13 cellular contexts compared by ENCODE assay signal in genomic region chr9:124000784-124001444, GRCh38. TPM values are rescaled to one million over a fixed set of nuclear protein-coding genes. Genes with fewer than 3 reads are reported as not detected.
DNase-seq lines count a peak whose midpoint lies in the region; ATAC-seq, FAIRE-seq and TF ChIP-seq lines count a peak whose summit lies in the region.
"Had no signal": no experiment of that assay in that cellular context is flagged by ENCODE, and none has a peak within 500 bp of the region (broad histone marks: within the 10 kb centered on the region; RNA-seq: fewer than 3 reads in every experiment).

No MANE protein-coding gene starts in this region.

- TF ChIP-seq CTCF in HEK293 (tag by site-specific recombination; IDR thresholded peaks at IDR 0.05) (no peak), K562 (IDR thresholded peaks at IDR 0.05 in 2 of 3, conservative IDR thresholded peaks at IDR 0.05 in 1 of 3; ENCODE audit: insufficient read depth in 2 of 3, low read depth in 1 of 3, low read length in 3 of 3) (no peak), neural cell (IDR thresholded peaks at IDR 0.05; ENCODE audit: poor library complexity, severe bottlenecking) (no peak), mucosa of descending colon (IDR thresholded peaks at IDR 0.05) (no peak)

- intact Hi-C loops in K562 (cut with micrococcal nuclease) (no loop called here), mucosa of descending colon (cut with DNase I, micrococcal nuclease) (no loop called here)

- CTCF ChIA-PET in HEK293 (lab: Yijun Ruan, JAX): interaction anchor here (0.7 to 1.4 kb wide), 2 partner anchors 20 to 38 kb away, joined by 4 to 5 read pairs; no protein-coding TSS in a partner anchor
- CTCF ChIA-PET in K562 (lab: Yijun Ruan, JAX; ENCODE audit: low intra/inter-chr PET ratio): no interaction called here

- H3K9me3 ChIP-seq in HEK293 (ENCODE audit: control insufficient read depth, insufficient read depth, low read depth, low read length) (no peaks in the 10 kb centered on the region), K562 (replicated peaks; ENCODE audit: control insufficient read depth, insufficient read depth, low read depth, low read length) (no peaks in the 10 kb centered on the region), neural cell (ENCODE audit: low read length) (no peaks in the 10 kb centered on the region), mucosa of descending colon (no peaks in the 10 kb centered on the region)
- H3K9me3 ChIP-seq: ascending aorta had no signal

- DNase-seq in NCI-H82 (lab: John Stamatoyannopoulos, UW) (peak; percentile 18), NCI-H82 treated with DMSO at 0.1 percent for 48 hours (lab: John Stamatoyannopoulos, UW; ENCODE audit: unreplicated experiment) (no peak), K562 (ENCODE audit: extremely low read depth in 1 of 4, low spot score in 3 of 4) (no peak), dermis blood vessel endothelial cell (no peak), mucosa of descending colon (no peak), GF-D8 (lab: John Stamatoyannopoulos, UW) (no peak)
- DNase-seq: occipital lobe, PC-3 had no signal

- ATAC-seq in K562 (no peak), mucosa of descending colon (no peak)
- ATAC-seq: left lobe of liver had no signal

- no peak for TF ChIP-seq POLR2A in K562 (conservative IDR thresholded peaks at IDR 0.05)

- H3K27ac ChIP-seq in HEK293 (ENCODE audit: extremely low read depth, low read depth, low read length) (no peak overlapping the region), K562 (ENCODE audit: extremely low read depth, low read depth, low read length) (no peak overlapping the region), neural cell (ENCODE audit: low read length) (no peak overlapping the region)
- H3K27ac ChIP-seq: ascending aorta had no signal

- no peak for FAIRE-seq in K562 (lab: Jason Lieb, UNC)
- FAIRE-seq: endometrium had no signal

- no peaks in the 10 kb centered on the region for H3K36me3 ChIP-seq in HEK293 (ENCODE audit: control insufficient read depth in 2 of 2, insufficient read depth in 1 of 2, low read length in 2 of 2)
- H3K36me3 ChIP-seq in K562 (ENCODE audit: control insufficient read depth, insufficient read depth, low read length): no peaks in the 10 kb centered on the region
- no peaks in the 10 kb centered on the region for H3K36me3 ChIP-seq in neural cell (ENCODE audit: insufficient read depth, low read length)
- no peaks in the 10 kb centered on the region for H3K36me3 ChIP-seq in mucosa of descending colon (ENCODE audit: low read depth)
- H3K36me3 ChIP-seq: ascending aorta had no signal

- POLR2A ChIA-PET in HEK293 (lab: Yijun Ruan, JAX): no interaction called here
- POLR2A ChIA-PET in K562 (lab: Yijun Ruan, JAX): interaction anchor here (0.6 to 0.7 kb wide), 2 partner anchors 12 to 121 kb away, joined by 3 read pairs; no protein-coding TSS in a partner anchor

- H2AFZ ChIP-seq in K562 (ENCODE audit: low read depth, low read length) (no peak overlapping the region), neural cell (ENCODE audit: low read depth, low read length) (no peak overlapping the region)

- H3K4me1 ChIP-seq in HEK293 (ENCODE audit: control insufficient read depth, insufficient read depth, low read length) (peaks cover 32% of the 10 kb centered on the region), K562 (replicated peaks in 1 of 2; ENCODE audit: control insufficient read depth in 2 of 2, insufficient read depth in 2 of 2, low read length in 2 of 2) (peaks cover 0 to 11% of the 10 kb centered on the region in 2 experiments; a peak in 2 of 5 replicates), mucosa of descending colon (ENCODE audit: low read depth) (peaks cover 6% of the 10 kb centered on the region)

- in situ Hi-C loops in K562 (cut with MboI): no loop called here

- TF ChIP-seq RAD21 in K562 (CRISPR knock-in tag; conservative IDR thresholded peaks at IDR 0.05 in 1 of 2, IDR thresholded peaks at IDR 0.05 in 1 of 2) (no peak), neural cell (conservative IDR thresholded peaks at IDR 0.05) (no peak)

- H3K9ac ChIP-seq in K562 (ENCODE audit: insufficient read depth in 1 of 2, low read depth in 2 of 2, low read length in 2 of 2): no peak overlapping the region
- no peak overlapping the region for H3K9ac ChIP-seq in neural cell (ENCODE audit: low read length)

- H3K9me1 ChIP-seq in K562 (ENCODE audit: control insufficient read depth, insufficient read depth, low read length): no peaks in the 10 kb centered on the region

- no peaks in the 10 kb centered on the region for H3K79me2 ChIP-seq in K562 (ENCODE audit: control insufficient read depth, insufficient read depth, low read length)
- peaks cover 56% of the 10 kb centered on the region for H3K79me2 ChIP-seq in neural cell (replicated peaks; ENCODE audit: insufficient read depth, low read length)

- H3K27me3 ChIP-seq in K562 (ENCODE audit: control insufficient read depth in 2 of 2, insufficient read depth in 2 of 2, low read length in 2 of 2): peaks cover 46 to 47% of the 10 kb centered on the region in 2 experiments
- peaks cover 75% of the 10 kb centered on the region for H3K27me3 ChIP-seq in neural cell (ENCODE audit: insufficient read depth, low read depth, low read length)

- no peak for TF ChIP-seq EP300 in K562 (IDR thresholded peaks at IDR 0.05; ENCODE audit: low read length)
- no peak for TF ChIP-seq EP300 in neural cell (conservative IDR thresholded peaks at IDR 0.05; ENCODE audit: poor library complexity, severe bottlenecking)

- H3K4me2 ChIP-seq in K562 (ENCODE audit: insufficient read depth, low read length) (no peak overlapping the region), neural cell (ENCODE audit: low read length) (no peak overlapping the region)

- H4K20me1 ChIP-seq in K562 (replicated peaks; ENCODE audit: control insufficient read depth, insufficient read depth, low read length) (peaks cover 7% of the 10 kb centered on the region), neural cell (ENCODE audit: insufficient read depth) (no peaks in the 10 kb centered on the region)

- H3K4me3 ChIP-seq in HEK293 (ENCODE audit: low read depth, low read length) (no peak overlapping the region; the same call in 1 of the 2 replicates), K562 (no peak overlapping the region), neural cell (ENCODE audit: low read length) (peak overlapping the region; percentile 56), mucosa of descending colon (no peak overlapping the region)

- whole genome bisulfite sequencing in K562 (ENCODE audit: insufficient coverage, low coverage, missing lambda C conversion rate): 5% methylated on average over 15 of the region's 15 CpGs

- no peaks in the 10 kb centered on the region for H3F3A ChIP-seq in neural cell (ENCODE audit: insufficient read depth, low read length, poor library complexity, severe bottlenecking)

- no TSS peak for BruUV-seq in K562 (replicated peaks; lab: Mats Ljungman, UMichigan)

- H3K9me2 ChIP-seq in neural cell (ENCODE audit: insufficient read depth, low read length): no peaks in the 10 kb centered on the region

TF ChIP-seq in HEK293, 187 proteins besides CTCF, POLR2A, EP300 and RAD21:
- TF ChIP-seq KLF9 (tag by site-specific recombination; IDR thresholded peaks at IDR 0.05; ENCODE audit: low read depth): no peak
- TF ChIP-seq ZNF335 (tag by site-specific recombination; conservative IDR thresholded peaks at IDR 0.05): 0 out of 2 replicates have a peak, but pooled peaks have one; percentile 22

TF ChIP-seq in K562, 482 proteins besides CTCF, POLR2A, EP300 and RAD21:
- TF ChIP-seq CBX2 (IDR thresholded peaks at IDR 0.05; ENCODE audit: insufficient read depth, low read length, poor library complexity, severe bottlenecking) (peak; percentile 91), POLR2H (tag; IDR thresholded peaks at IDR 0.05; ENCODE audit: low read depth) (no peak)

TF ChIP-seq in neural cell, 6 proteins besides CTCF, POLR2A, EP300 and RAD21 (continues in another document):
- TF ChIP-seq MXI1 (conservative IDR thresholded peaks at IDR 0.05; ENCODE audit: poor library complexity, severe bottlenecking) (no peak), POLR2AphosphoS5 (IDR thresholded peaks at IDR 0.05) (no peak), SMC3 (conservative IDR thresholded peaks at IDR 0.05; ENCODE audit: poor library complexity) (no peak), TAF1 (IDR thresholded peaks at IDR 0.05; ENCODE audit: low read depth) (no peak), EZH2 (IDR thresholded peaks at IDR 0.05; ENCODE audit: borderline replicate concordance, insufficient read depth, low read length, poor library complexity, severe bottlenecking) (no peak)

RNA-seq across cellular contexts. Expression of gene LHX2, which starts 10.7 kb away (rescaled TPM):
- total RNA-seq in K562 (2011; cell fraction: chromatin; rRNA removed; ENCODE audit: low replicate concordance): not detected in 2 replicates
- not detected in 2 replicates for total RNA-seq in K562 (2011; cell fraction: nucleolus; rRNA removed)
- total RNA-seq in K562 (2011; cell fraction: nucleoplasm; rRNA removed): not detected in 2 replicates
- total RNA-seq in K562 (2014; rRNA removed) (not detected in 2 replicates), K562 (2014; rRNA removed; fragmentation: Illumina TruSeq; extraction: Trizol) (not detected in 2 replicates), K562 (2015; rRNA removed; fragmentation: Illumina TruSeq; extraction: Trizol) (not detected in 2 replicates), K562 (2021) (0.07 TPM in 1 of 2 replicates, not detected in the other), dermis blood vessel endothelial cell (not detected in 2 replicates), mucosa of descending colon (not detected)
- polyA plus RNA-seq in K562 (2011; rRNA removed) (not detected in 2 replicates), K562 (2014; fragmentation: Illumina TruSeq; extraction: Trizol) (not detected in 2 replicates), K562 (2014; fragmentation: Nextera tagmentation; extraction: Ambion mirVana) (not detected), K562 (2014; rRNA removed) (not detected in 2 replicates), neural cell (2.6 and 3.6 TPM in 2 replicates)
- polyA plus RNA-seq in K562 (2011; cell fraction: cytosol; rRNA removed): not detected in 2 replicates
- not detected in 2 replicates for polyA plus RNA-seq in K562 (2011; cell fraction: nucleus; rRNA removed)
- 0.14 TPM in 1 of 2 replicates, not detected in the other for polyA plus RNA-seq in K562 (2012)
- polyA minus RNA-seq in K562 (2011; rRNA and poly(A)+ RNA removed): not detected in 2 replicates
- polyA minus RNA-seq in K562 (2011; cell fraction: cytosol; rRNA and poly(A)+ RNA removed): not detected in 2 replicates
- not detected in 2 replicates for polyA minus RNA-seq in K562 (2011; cell fraction: nucleus; rRNA and poly(A)+ RNA removed)
- 7.2 and 9.0 TPM in 2 replicates for polyA minus RNA-seq in neural cell
- total RNA-seq: ascending aorta had no signal
